33 cellular contexts compared by ENCODE assay signal in the genomic region with DNA sequence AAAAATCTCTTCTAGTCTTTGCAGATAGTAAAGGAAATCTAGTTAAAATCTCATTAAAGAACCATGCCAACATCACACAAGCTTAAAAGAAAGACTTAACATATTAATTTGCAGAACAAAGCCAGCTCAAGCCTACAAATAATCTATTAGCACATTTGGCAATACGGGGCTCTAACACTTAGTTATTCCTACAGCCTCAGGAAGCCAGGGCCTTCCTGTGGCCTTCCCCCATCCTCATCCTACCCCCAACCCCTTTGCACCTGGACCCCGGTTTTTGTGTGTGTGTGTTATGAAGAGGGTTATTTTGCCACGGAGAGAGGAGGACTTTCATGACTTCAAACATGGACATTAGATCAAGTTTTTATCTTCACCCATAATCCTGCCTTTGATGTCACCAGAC.
"Had no signal": no experiment of that assay in that cellular context is flagged by ENCODE, and none has a peak within 500 bp of the region (broad histone marks: within the 10 kb centered on the region; RNA-seq: fewer than 3 reads in every experiment).

No MANE protein-coding gene starts in this region.

- H3K36me3 Mint-ChIP-seq: activated naive CD8-positive, alpha-beta T cell had no signal

- H3K36me3 ChIP-seq: brain microvascular endothelial cell, esophagus muscularis mucosa, gastrocnemius medialis, heart left ventricle had no signal

- ATAC-seq: activated CD8-positive, alpha-beta T cell treated with anti-CD3 and anti-CD28 coated beads for 36 hours; activated T-cell treated with anti-CD3 and anti-CD28 coated beads, Interleukin-2, amount 50 U/mL, for 4 hours; activated T-helper 17 cell treated with anti-CD3 and anti-CD28 coated beads, Interleukin-2, amount 50 U/mL, for 72 hours; foreskin keratinocyte; gastrocnemius medialis; heart left ventricle; T-helper 17 cell had no signal

- H3K27me3 ChIP-seq: brain microvascular endothelial cell, gastrocnemius medialis had no signal

- FAIRE-seq: astrocyte, bronchial epithelial cell had no signal

- H3K4me1 Mint-ChIP-seq: activated CD4-positive, alpha-beta T cell treated with anti-CD3 and anti-CD28 coated beads, Interleukin-2, amount 10 ng/mL, durations not matched to agents 7 days and 5 days; activated T-helper 17 cell treated with anti-CD3 and anti-CD28 coated beads, Interleukin-2, amount 50 U/mL, for 72 hours; central memory CD8-positive, alpha-beta T cell; T-helper 17 cell had no signal

- H3K27ac Mint-ChIP-seq: activated CD4-positive, alpha-beta T cell treated with anti-CD3 and anti-CD28 coated beads, Interleukin-2, amount 10 ng/mL, durations not matched to agents 7 days and 5 days; activated CD8-positive, alpha-beta T cell treated with anti-CD3 and anti-CD28 coated beads for 36 hours; activated naive CD8-positive, alpha-beta T cell; activated T-helper 17 cell treated with anti-CD3 and anti-CD28 coated beads, Interleukin-2, amount 50 U/mL, for 72 hours; dendritic cell treated with granulocyte-macrophage colony-stimulating factor and Interleukin-4, amounts not matched to agents 40 ng/mL and 50 ng/mL, for 4 days; T-helper 17 cell; T-helper 2 cell treated with Interferon-gamma antibody and Interleukin-4, amounts not matched to agents 5 μg/mL and 100 μg/mL, for 36 hours had no signal

- H3K9me3 Mint-ChIP-seq: activated CD4-positive, alpha-beta T cell treated with anti-CD3 and anti-CD28 coated beads, Interleukin-2, amount 10 ng/mL, durations not matched to agents 7 days and 5 days; activated CD8-positive, alpha-beta T cell treated with anti-CD3 and anti-CD28 coated beads for 36 hours; activated T-cell treated with anti-CD3 and anti-CD28 coated beads, Interleukin-2, amount 50 U/mL, for 4 hours; central memory CD8-positive, alpha-beta T cell; dendritic cell treated with granulocyte-macrophage colony-stimulating factor and Interleukin-4, amounts not matched to agents 40 ng/mL and 50 ng/mL, for 4 days; T-helper 2 cell treated with Interferon-gamma antibody and Interleukin-4, amounts not matched to agents 5 μg/mL and 100 μg/mL, for 36 hours had no signal

- H3K9me3 ChIP-seq: esophagus muscularis mucosa, gastrocnemius medialis, heart left ventricle had no signal

- H3K27ac ChIP-seq: brain microvascular endothelial cell, coronary artery, dorsolateral prefrontal cortex, esophagus muscularis mucosa, foreskin keratinocyte, gastrocnemius medialis, heart left ventricle had no signal

- H3K4me1 ChIP-seq: esophagus muscularis mucosa, foreskin keratinocyte, gastrocnemius medialis, heart left ventricle had no signal

- H3K27me3 Mint-ChIP-seq: dendritic cell treated with granulocyte-macrophage colony-stimulating factor and Interleukin-4, amounts not matched to agents 40 ng/mL and 50 ng/mL, for 4 days had no signal

- DNase-seq: activated CD4-positive, alpha-beta T cell treated with anti-CD3 and anti-CD28 coated beads for 1 hour; activated CD4-positive, alpha-beta T cell treated with anti-CD3 and anti-CD28 coated beads for 4 hours; activated CD4-positive, alpha-beta T cell treated with anti-CD3 and anti-CD28 coated beads, Interleukin-2, amount 10 ng/mL, durations not matched to agents 7 days and 5 days; activated CD4-positive, alpha-beta T cell treated with anti-CD3 and anti-CD28 coated beads, Interleukin-2, amount 50 U/mL, for 4 hours; activated CD8-positive, alpha-beta memory T cell treated with anti-CD3 and anti-CD28 coated beads for 24 hours; activated CD8-positive, alpha-beta T cell treated with anti-CD3 and anti-CD28 coated beads for 36 hours; activated effector memory CD4-positive, alpha-beta T cell treated with Interleukin-2 at 50 U/mL for 16 hours; activated gamma-delta T cell treated with Interleukin-2 at 50 U/mL for 16 hours; activated naive CD4-positive, alpha-beta T cell treated with anti-CD3 and anti-CD28 coated beads, Interleukin-2, amount 50 U/mL, for 16 hours; activated naive CD4-positive, alpha-beta T cell treated with Interleukin-2 at 50 U/mL for 16 hours; activated T-cell treated with anti-CD3 and anti-CD28 coated beads, Interleukin-2, amount 50 U/mL, for 4 hours; amniotic stem cell; anterior cingulate cortex; brain microvascular endothelial cell; dorsolateral prefrontal cortex; effector memory CD4-positive, alpha-beta T cell; erythroblast; foreskin keratinocyte; gastrocnemius medialis; glutamatergic neuron; heart left ventricle; T-helper 1 cell; T-helper 17 cell; T1000 had no signal

- H3K4me3 ChIP-seq: coronary artery, dorsolateral prefrontal cortex, esophagus muscularis mucosa, gastrocnemius medialis, heart left ventricle had no signal

- H3K4me3 Mint-ChIP-seq: activated CD4-positive, alpha-beta T cell treated with anti-CD3 and anti-CD28 coated beads, Interleukin-2, amount 10 ng/mL, durations not matched to agents 7 days and 5 days; activated CD8-positive, alpha-beta T cell treated with anti-CD3 and anti-CD28 coated beads for 36 hours; activated naive CD8-positive, alpha-beta T cell; activated T-cell treated with anti-CD3 and anti-CD28 coated beads, Interleukin-2, amount 50 U/mL, for 4 hours; activated T-helper 17 cell treated with anti-CD3 and anti-CD28 coated beads, Interleukin-2, amount 50 U/mL, for 72 hours; central memory CD8-positive, alpha-beta T cell; dendritic cell treated with granulocyte-macrophage colony-stimulating factor and Interleukin-4, amounts not matched to agents 40 ng/mL and 50 ng/mL, for 4 days; T-helper 17 cell; T-helper 2 cell treated with Interferon-gamma antibody and Interleukin-4, amounts not matched to agents 5 μg/mL and 100 μg/mL, for 36 hours had no signal
